In genomic region chr1:67840449-67840848, GRCh38 we compare ENCODE assay signal across 11 cellular contexts. TPM values are rescaled to one million over a fixed set of nuclear protein-coding genes. Genes with fewer than 3 reads are reported as not detected.
DNase-seq lines count a peak whose midpoint lies in the region; ATAC-seq, FAIRE-seq and TF ChIP-seq lines count a peak whose summit lies in the region.
"Had no signal": no experiment of that assay in that cellular context is flagged by ENCODE, and none has a peak within 500 bp of the region (broad histone marks: within the 10 kb centered on the region; RNA-seq: fewer than 3 reads in every experiment).

No MANE protein-coding gene starts in this region.

- H3K27ac Mint-ChIP-seq in stimulated activated naive B cell treated with anti-CD40 and anti-IgM and Interleukin-4, amounts not matched to agents 10 μg/mL and 1 μg/mL and 100 μg/mL, for 72 hours, result no peak overlapping the region

- FAIRE-seq in H54 (lab: Jason Lieb, UNC) (peak; percentile 99), GM19239 (lab: Jason Lieb, UNC) (no peak)

- H3K36me3 ChIP-seq in left ventricle myocardium inferior (no peaks in the 10 kb centered on the region), H7 (replicated peaks; ENCODE audit: control insufficient read depth, insufficient read depth, low read length) (no peaks in the 10 kb centered on the region)

- no peak for ATAC-seq in stimulated activated naive B cell treated with anti-CD40 and anti-IgM and Interleukin-4, amounts not matched to agents 10 μg/mL and 1 μg/mL and 100 μg/mL, for 72 hours (replicated peaks)
- no peak for ATAC-seq in activated CD4-positive, CD25-positive, alpha-beta regulatory T cell treated with anti-CD3 and anti-CD28 coated beads, Interleukin-2, amount 50 U/mL, for 24 hours

- no peaks in the 10 kb centered on the region for H3K9me3 ChIP-seq in left ventricle myocardium inferior (replicated peaks)

- peaks cover 43 to 59% of the 10 kb centered on the region in 2 donors for H3K27me3 Mint-ChIP-seq in stimulated activated naive B cell treated with anti-CD40 and anti-IgM and Interleukin-4, amounts not matched to agents 10 μg/mL and 1 μg/mL and 100 μg/mL, for 72 hours

- H3K4me1 Mint-ChIP-seq in stimulated activated naive B cell treated with anti-CD40 and anti-IgM and Interleukin-4, amounts not matched to agents 10 μg/mL and 1 μg/mL and 100 μg/mL, for 72 hours, result no peaks in the 10 kb centered on the region

- peaks cover 34% of the 10 kb centered on the region for H3K4me1 ChIP-seq in left ventricle myocardium inferior

- peak overlapping the region; percentile 0 for H3K27ac ChIP-seq in left ventricle myocardium inferior (replicated peaks)

- H3K27me3 ChIP-seq in left ventricle myocardium inferior (ENCODE audit: low read depth) (no peaks in the 10 kb centered on the region), H7 (ENCODE audit: control insufficient read depth, insufficient read depth, low read length) (no peaks in the 10 kb centered on the region)

- H3K4me3 Mint-ChIP-seq in stimulated activated naive B cell treated with anti-CD40 and anti-IgM and Interleukin-4, amounts not matched to agents 10 μg/mL and 1 μg/mL and 100 μg/mL, for 72 hours, result no peak overlapping the region

- intact Hi-C loops in left ventricle myocardium inferior (cut with micrococcal nuclease), result no loop called here

- TF ChIP-seq CTCF in left ventricle myocardium inferior (IDR thresholded peaks at IDR 0.05; ENCODE audit: borderline replicate concordance), result no peak

- no peak for TF ChIP-seq POLR2A in H54 (IDR thresholded peaks at IDR 0.05; ENCODE audit: low read depth, low read length)

- H3K9me3 Mint-ChIP-seq in stimulated activated naive B cell treated with anti-CD40 and anti-IgM and Interleukin-4, amounts not matched to agents 10 μg/mL and 1 μg/mL and 100 μg/mL, for 72 hours, result no peaks in the 10 kb centered on the region

- H3K4me3 ChIP-seq in left ventricle myocardium inferior (no peak overlapping the region), skeletal muscle cell (ENCODE audit: low read depth, low read length) (no peak overlapping the region), H7 (ENCODE audit: insufficient read depth, low read depth, low read length) (no peak overlapping the region)

- peak; percentile 22 for DNase-seq in H54 (ENCODE audit: insufficient read length, low spot score)
- DNase-seq in amniotic epithelial cell (ENCODE audit: low read depth), result peak; percentile 94
- DNase-seq in left ventricle myocardium inferior, result no peak
- peak; percentile 79 for DNase-seq in skeletal muscle cell (ENCODE audit: low read depth)
- DNase-seq in GM19239 (ENCODE audit: insufficient read length, low spot score), result no peak
- no peak for DNase-seq in H7
- DNase-seq in stimulated activated naive B cell treated with anti-CD40 and anti-IgM and Interleukin-4, amounts not matched to agents 10 μg/mL and 1 μg/mL and 100 μg/mL, for 72 hours, result no peak
- DNase-seq: activated CD4-positive, alpha-beta T cell treated with anti-CD3 and anti-CD28 coated beads for 4 hours; DMS53; Kasumi-1 had no signal

- H3K36me3 Mint-ChIP-seq in stimulated activated naive B cell treated with anti-CD40 and anti-IgM and Interleukin-4, amounts not matched to agents 10 μg/mL and 1 μg/mL and 100 μg/mL, for 72 hours, result no peaks in the 10 kb centered on the region

RNA-seq across cellular contexts. Expression of gene GNG12, which starts 7.2 kb away (rescaled TPM):
- total RNA-seq in left ventricle myocardium inferior, result 35.1 TPM
- total RNA-seq in H7 (2014; rRNA removed; shearing (Covaris generic)), result 42.8 and 48.1 TPM in 2 replicates

Comparison
In these comparisons a context has a peak if more than half of its experiments do, and no peak if none do; other contexts are left out.
1. DNase-seq: peak in H54 (single experiment), amniotic epithelial cell (single experiment) and skeletal muscle cell (single experiment); none in left ventricle myocardium inferior (single experiment), GM19239 (single experiment), H7 (single experiment) and stimulated activated naive B cell treated with anti-CD40 and anti-IgM and Interleukin-4, amounts not matched to agents 10 μg/mL and 1 μg/mL and 100 μg/mL, for 72 hours (single experiment).